In genomic region chr11:12669930-12670329, GRCh38 we compare ENCODE assay signal across 20 cellular contexts. TPM values are rescaled to one million over a fixed set of nuclear protein-coding genes. Genes with fewer than 3 reads are reported as not detected.
DNase-seq lines count a peak whose midpoint lies in the region; ATAC-seq and TF ChIP-seq lines count a peak whose summit lies in the region.
"Had no signal": no experiment of that assay in that cellular context is flagged by ENCODE, and none has a peak within 500 bp of the region (broad histone marks: within the 10 kb centered on the region; RNA-seq: fewer than 3 reads in every experiment).

No MANE protein-coding gene starts in this region.

- POLR2A ChIA-PET in WTC11 (lab: Charles Lee) (no interaction called here), SK-N-SH (lab: Yijun Ruan, JAX) (no interaction called here)

- H2BK12ac ChIP-seq in mesenchymal stem cell (ENCODE audit: low read length in 2 of 2), result peak overlapping the region in 1 of 2 experiments; percentile 85

- H3K4me3 Mint-ChIP-seq in WTC11 (no peak overlapping the region), immature natural killer cell (no peak overlapping the region)
- H3K4me3 Mint-ChIP-seq: CD8-positive, alpha-beta T cell had no signal

- no peaks in the 10 kb centered on the region for H3K79me2 ChIP-seq in SK-N-SH (ENCODE audit: insufficient read depth)

- H3K9me2 ChIP-seq in SK-N-SH, result no peaks in the 10 kb centered on the region

- H3K4me2 ChIP-seq in mesenchymal stem cell (ENCODE audit: low read length, poor library complexity, severe bottlenecking) (no peak overlapping the region), SK-N-SH (no peak overlapping the region)
- H3K4me2 ChIP-seq: BLaER1 treated with 17β-estradiol and CSF1 and Interleukin-3, amounts not matched to agents 10 nM and 100 nM had no signal

- no peak overlapping the region for H2AK5ac ChIP-seq in mesenchymal stem cell (ENCODE audit: low read length, severe bottlenecking)

- no peak overlapping the region for H2BK120ac ChIP-seq in mesenchymal stem cell (ENCODE audit: low read depth, low read length)

- no peaks in the 10 kb centered on the region for H4K20me1 ChIP-seq in SK-N-SH (ENCODE audit: insufficient read depth)

- H3K4me3 ChIP-seq in mesenchymal stem cell (ENCODE audit: insufficient read depth in 1 of 2, low read depth in 1 of 2, low read length in 2 of 2), result no peak overlapping the region
- no peak overlapping the region for H3K4me3 ChIP-seq in SK-N-SH (ENCODE audit: low read depth in 2 of 2, low read length in 1 of 2)
- H3K4me3 ChIP-seq: BLaER1 treated with 17β-estradiol and CSF1 and Interleukin-3, amounts not matched to agents 10 nM and 100 nM had no signal

- no peak overlapping the region for H3K23ac ChIP-seq in mesenchymal stem cell (ENCODE audit: low read length in 2 of 2)

- H3K79me1 ChIP-seq in mesenchymal stem cell (replicated peaks; ENCODE audit: low read length, poor library complexity, severe bottlenecking), result peaks cover 1% of the 10 kb centered on the region

- no peaks in the 10 kb centered on the region for H3K36me3 ChIP-seq in mesenchymal stem cell (ENCODE audit: control insufficient read depth in 1 of 2, insufficient read depth in 2 of 2, low read depth in 1 of 2, low read length in 2 of 2)
- no peaks in the 10 kb centered on the region for H3K36me3 ChIP-seq in SK-N-SH (replicated peaks in 1 of 2; ENCODE audit: control insufficient read depth in 1 of 2, insufficient read depth in 2 of 2, low read length in 1 of 2)
- H3K36me3 ChIP-seq: BLaER1 treated with 17β-estradiol and CSF1 and Interleukin-3, amounts not matched to agents 10 nM and 100 nM had no signal

- CTCF ChIA-PET in WTC11 (lab: Charles Lee), result interaction anchor here (1.1 to 1.7 kb wide), 3 partner anchors 11 to 339 kb away, joined by 5 to 16 read pairs (median 15); no protein-coding TSS in a partner anchor
- CTCF ChIA-PET in SK-N-SH (lab: Yijun Ruan, JAX), result interaction anchor here (0.6 to 3.2 kb wide), 6 partner anchors 143 to 381 kb away, joined by 3 to 12 read pairs (median 4); partner anchors contain the start of gene PARVA

- H3K36me3 Mint-ChIP-seq in WTC11 (peaks cover 4% of the 10 kb centered on the region; the same call in 1 of the 2 replicates), immature natural killer cell (peaks cover 0 to 14% (median 4%) of the 10 kb centered on the region in 3 donors)
- H3K36me3 Mint-ChIP-seq: CD8-positive, alpha-beta T cell had no signal

- H3K27ac ChIP-seq in epithelial cell of prostate (peak overlapping the region; percentile 17), mesenchymal stem cell (ENCODE audit: low read length, poor library complexity, severe bottlenecking) (no peak overlapping the region), SK-N-SH (ENCODE audit: low read depth in 2 of 2, low read length in 1 of 2) (no peak overlapping the region)
- H3K27ac ChIP-seq: BLaER1 treated with 17β-estradiol and CSF1 and Interleukin-3, amounts not matched to agents 10 nM and 100 nM had no signal

- TF ChIP-seq RAD21 in SK-N-SH (IDR thresholded peaks at IDR 0.05; ENCODE audit: low read length), result no peak

- ATAC-seq in WTC11, result no peak
- ATAC-seq: CD8-positive, alpha-beta T cell; Panc1 had no signal

- H3K9me3 ChIP-seq in mesenchymal stem cell (ENCODE audit: control insufficient read depth, low read length), result no peaks in the 10 kb centered on the region
- no peaks in the 10 kb centered on the region for H3K9me3 ChIP-seq in SK-N-SH

- no peak overlapping the region for H4K91ac ChIP-seq in mesenchymal stem cell (ENCODE audit: low read length)

- peaks cover 7% of the 10 kb centered on the region for H3F3A ChIP-seq in SK-N-SH (replicated peaks; ENCODE audit: insufficient read depth)

- DNase-seq in HCEC 1CT (peak; percentile 73), WTC11 (ENCODE audit: low spot score) (no peak), epithelial cell of prostate (ENCODE audit: low read depth, low spot score) (no peak), mesenchymal stem cell (peak; percentile 60), SK-N-SH (no peak), Kasumi-1 (lab: John Stamatoyannopoulos, UW) (no peak), GF-D8 (lab: John Stamatoyannopoulos, UW) (no peak), immature natural killer cell (no peak)
- DNase-seq: CD8-positive, alpha-beta T cell; DND-41; GDM1; NCI-H1092 treated with DMSO at 0.1 percent for 48 hours; NCI-H1436 treated with DMSO at 0.1 percent for 48 hours; NCI-H2029; NCI-H2227 treated with DMSO at 0.1 percent for 48 hours; NCI-H510A treated with DMSO at 0.1 percent for 48 hours; NCI-H774; NK-92 treated with Interleukin-12 subunit alpha and Interleukin-12 subunit beta, amount 100 ng/mL, for 24 hours had no signal

- H3K27me3 Mint-ChIP-seq in WTC11 (ENCODE audit: low read depth), result peaks cover 13% of the 10 kb centered on the region
- peaks cover 14 to 38% (median 15%) of the 10 kb centered on the region in 3 donors for H3K27me3 Mint-ChIP-seq in immature natural killer cell (ENCODE audit: low read depth in 3 of 3)

- H3K9me3 Mint-ChIP-seq in WTC11 (peaks cover 11% of the 10 kb centered on the region), immature natural killer cell (peaks cover 0 to 25% (median 7%) of the 10 kb centered on the region in 6 donors)
- H3K9me3 Mint-ChIP-seq: CD8-positive, alpha-beta T cell had no signal

- no peak overlapping the region for H2AFZ ChIP-seq in mesenchymal stem cell (ENCODE audit: low read depth, low read length)
- no peak overlapping the region for H2AFZ ChIP-seq in SK-N-SH (ENCODE audit: low read depth)

- H3K14ac ChIP-seq in mesenchymal stem cell (ENCODE audit: low read length in 2 of 2), result peak overlapping the region in 1 of 2 experiments; percentile 41

- no peaks in the 10 kb centered on the region for H3K27me3 ChIP-seq in mesenchymal stem cell (ENCODE audit: control insufficient read depth in 1 of 2, insufficient read depth in 1 of 2, low read length in 2 of 2)
- no peaks in the 10 kb centered on the region for H3K27me3 ChIP-seq in SK-N-SH (ENCODE audit: insufficient read depth)

- 61% methylated on average over 2 of the region's 3 CpGs for WGBS in mesenchymal stem cell
- 84% methylated on average over 3 of the region's 3 CpGs for WGBS in SK-N-SH (ENCODE audit: low lambda C conversion rate)

- H4K8ac ChIP-seq in mesenchymal stem cell (ENCODE audit: low read length), result no peak overlapping the region

- no peak overlapping the region for H3K27ac Mint-ChIP-seq in WTC11
- H3K27ac Mint-ChIP-seq in immature natural killer cell, result no peak overlapping the region
- H3K27ac Mint-ChIP-seq: CD8-positive, alpha-beta T cell had no signal

- H3K18ac ChIP-seq in mesenchymal stem cell (ENCODE audit: low read depth in 1 of 2, low read length in 2 of 2), result peak overlapping the region in 1 of 2 experiments; percentile 83

- peak overlapping the region in 1 of 2 experiments; percentile 56 for H3K4ac ChIP-seq in mesenchymal stem cell (ENCODE audit: low read depth in 1 of 2, low read length in 2 of 2)

- H3K4me1 Mint-ChIP-seq in WTC11, result peaks cover 5% of the 10 kb centered on the region; the same call in 1 of the 2 replicates
- peaks cover 10 to 13% of the 10 kb centered on the region in 2 donors for H3K4me1 Mint-ChIP-seq in immature natural killer cell

- no peak overlapping the region for H2BK15ac ChIP-seq in mesenchymal stem cell (ENCODE audit: low read depth, poor library complexity, severe bottlenecking)

- no peak for TF ChIP-seq EP300 in SK-N-SH (IDR thresholded peaks at IDR 0.05; ENCODE audit: borderline replicate concordance in 1 of 2, low read depth in 1 of 2, low read length in 1 of 2)

- TF ChIP-seq CTCF in WTC11 (IDR thresholded peaks at IDR 0.05) (no peak), SK-N-SH (IDR thresholded peaks at IDR 0.05) (no peak)

- no peak overlapping the region for H3K9ac ChIP-seq in mesenchymal stem cell (ENCODE audit: low read length)
- H3K9ac ChIP-seq in SK-N-SH, result no peak overlapping the region
- H3K9ac ChIP-seq: BLaER1 treated with 17β-estradiol and CSF1 and Interleukin-3, amounts not matched to agents 10 nM and 100 nM had no signal

- H3K4me1 ChIP-seq in mesenchymal stem cell (ENCODE audit: control insufficient read depth, insufficient read depth, low read depth, low read length) (peaks cover 4% of the 10 kb centered on the region), SK-N-SH (ENCODE audit: control insufficient read depth in 1 of 2, insufficient read depth in 2 of 2, low read depth in 1 of 2, low read length in 1 of 2) (0 out of 4 replicates have a peak, but pooled peaks cover 0 to 4% of the 10 kb centered on the region in 2 experiments)
- H3K4me1 ChIP-seq: BLaER1 treated with 17β-estradiol and CSF1 and Interleukin-3, amounts not matched to agents 10 nM and 100 nM had no signal

- H2BK5ac ChIP-seq in mesenchymal stem cell (ENCODE audit: low read depth, low read length, poor library complexity, severe bottlenecking), result no peak overlapping the region

TF ChIP-seq in WTC11, 78 proteins besides CTCF, POLR2A, EP300 and RAD21:
- TF ChIP-seq GABPB1 (CRISPR knock-in tag; IDR thresholded peaks at IDR 0.05), result peak; percentile 95
- TF ChIP-seq ZNF396 (CRISPR knock-in tag; IDR thresholded peaks at IDR 0.05; ENCODE audit: borderline replicate concordance), result no peak

TF ChIP-seq in SK-N-SH, 30 proteins besides CTCF, POLR2A, EP300 and RAD21 (continues in another document):
- TF ChIP-seq USF1 (IDR thresholded peaks at IDR 0.05; ENCODE audit: borderline replicate concordance, low read depth) (no peak), MEF2A (IDR thresholded peaks at IDR 0.05; ENCODE audit: borderline replicate concordance, low read depth) (no peak), TEAD4 (IDR thresholded peaks at IDR 0.05; ENCODE audit: borderline replicate concordance, insufficient read depth) (no peak), GABPA (IDR thresholded peaks at IDR 0.05; ENCODE audit: low read depth) (no peak), SMC3 (IDR thresholded peaks at IDR 0.05; ENCODE audit: low read depth, low read length) (no peak), RCOR1 (IDR thresholded peaks at IDR 0.05; ENCODE audit: low read length) (no peak), ELF1 (IDR thresholded peaks at IDR 0.05) (no peak)

RNA-seq across cellular contexts. Expression of gene TEAD1, which starts 4.3 kb away (rescaled TPM):
- total RNA-seq in WTC11 (2021), result 58.9 to 79.9 TPM (median 62.0 TPM) in 3 replicates
- polyA plus RNA-seq in mesenchymal stem cell (2013, experiment 1 of 2), result 60.7 TPM
- polyA plus RNA-seq in mesenchymal stem cell (2013, experiment 2 of 2), result 58.9 TPM
- 31.2 and 37.8 TPM in 2 replicates for polyA plus RNA-seq in SK-N-SH (2012; rRNA removed)
- 31.8 and 33.9 TPM in 2 replicates for polyA plus RNA-seq in SK-N-SH (2012; cell fraction: cytosol; rRNA removed)
- polyA plus RNA-seq in SK-N-SH (2012; cell fraction: nucleus; rRNA removed), result 48.4 and 89.7 TPM in 2 replicates
- polyA plus RNA-seq in immature natural killer cell, result not detected
- total RNA-seq: CD8-positive, alpha-beta T cell had no signal

Comparison
In these comparisons a context has a peak if more than half of its experiments do, and no peak if none do; other contexts are left out.
1. DNase-seq: peak in HCEC 1CT (single experiment) and mesenchymal stem cell (single experiment); none in WTC11 (single experiment), epithelial cell of prostate (single experiment), SK-N-SH (single experiment), Kasumi-1 (0 of 2), GF-D8 (single experiment) and immature natural killer cell (0 of 3).
2. RNA of gene TEAD1, which starts 4.3 kb away (polyA plus RNA-seq): 31.2 to 89.7 TPM in SK-N-SH; not detected in immature natural killer cell; every median in the first group is over 10 times any median in the second.